ENCODE assay signal across 11 cellular contexts in the genomic region with DNA sequence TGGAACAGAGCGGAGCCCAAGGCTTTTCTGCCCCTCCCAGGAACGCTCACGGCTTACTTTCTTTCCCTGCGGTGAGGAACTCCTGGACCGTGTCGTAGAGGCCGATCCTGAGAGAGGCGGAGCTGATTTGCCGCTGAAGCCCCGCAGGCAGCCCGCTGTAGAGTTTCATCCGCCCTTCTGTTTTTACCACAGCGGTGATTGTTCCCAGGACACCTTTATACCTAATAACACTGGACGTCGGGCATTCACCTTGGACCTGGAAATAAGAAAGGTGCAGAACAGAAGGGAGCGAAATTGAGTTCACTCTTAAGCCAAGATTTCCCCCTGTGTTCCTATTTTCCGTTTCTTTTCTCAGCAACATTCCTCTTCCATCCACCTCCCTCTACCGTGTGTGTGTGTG. TPM values are rescaled to one million over a fixed set of nuclear protein-coding genes. Genes with fewer than 3 reads are reported as not detected.
A peak's percentile ranks its signal among the peaks of the same experiment; 100 is the strongest.
DNase-seq lines count a peak whose midpoint lies in the region; ATAC-seq and TF ChIP-seq lines count a peak whose summit lies in the region.
"Had no signal": no experiment of that assay in that cellular context is flagged by ENCODE, and none has a peak within 500 bp of the region (broad histone marks: within the 10 kb centered on the region; RNA-seq: fewer than 3 reads in every experiment).

No MANE protein-coding gene starts in this region.

- H3K4me2 ChIP-seq in Karpas-422 (ENCODE audit: low read depth, low read length, poor library complexity, severe bottlenecking): peak overlapping the region; percentile 37

- no peaks in the 10 kb centered on the region for H3K79me2 ChIP-seq in Karpas-422 (ENCODE audit: low read length)

- TF ChIP-seq CTCF in CD8-positive, alpha-beta T cell (IDR thresholded peaks at IDR 0.05): no peak
- no peak for TF ChIP-seq CTCF in nephron progenitor cell (IDR thresholded peaks at IDR 0.05)

- H3K27me3 Mint-ChIP-seq in CD8-positive, alpha-beta T cell (ENCODE audit: low read depth): peaks cover 46% of the 10 kb centered on the region
- H3K27me3 Mint-ChIP-seq in nephron progenitor cell (ENCODE audit: low read depth, poor library complexity): no peaks in the 10 kb centered on the region

- peaks cover 8% of the 10 kb centered on the region for H3K9me3 Mint-ChIP-seq in CD8-positive, alpha-beta T cell
- H3K9me3 Mint-ChIP-seq in nephron progenitor cell: peaks cover 23% of the 10 kb centered on the region
- H3K9me3 Mint-ChIP-seq: natural killer cell treated with Interleukin-12 subunit alpha and Interleukin-12 subunit beta and Interleukin-15 and Interleukin-18, amount 100 ng/mL, for 72 hours had no signal

- H3K4me1 Mint-ChIP-seq in CD8-positive, alpha-beta T cell (ENCODE audit: low read depth): peaks cover 21% of the 10 kb centered on the region
- peaks cover 15% of the 10 kb centered on the region for H3K4me1 Mint-ChIP-seq in nephron progenitor cell

- H3K4me1 ChIP-seq in CD8-positive, alpha-beta T cell (ENCODE audit: insufficient read depth, low read length): peaks cover 25% of the 10 kb centered on the region
- no peaks in the 10 kb centered on the region; the same call in 1 of the 2 replicates for H3K4me1 ChIP-seq in Karpas-422 (ENCODE audit: low read length)

- no peak overlapping the region for H3K27ac Mint-ChIP-seq in CD8-positive, alpha-beta T cell
- no peak overlapping the region for H3K27ac Mint-ChIP-seq in nephron progenitor cell
- H3K27ac Mint-ChIP-seq: natural killer cell treated with Interleukin-12 subunit alpha and Interleukin-12 subunit beta and Interleukin-15 and Interleukin-18, amount 100 ng/mL, for 72 hours had no signal

- H3K9me3 ChIP-seq in CD8-positive, alpha-beta T cell (ENCODE audit: low read length): no peaks in the 10 kb centered on the region
- H3K9me3 ChIP-seq in Karpas-422 (ENCODE audit: low read length): no peaks in the 10 kb centered on the region

- ATAC-seq in CD8-positive, alpha-beta T cell: no peak
- no peak for ATAC-seq in HG03095 (IDR thresholded peaks at IDR 0.05; ENCODE audit: unreplicated experiment)

- H2AFZ ChIP-seq in Karpas-422 (ENCODE audit: low read length): no peak overlapping the region

- DNase-seq in CD8-positive, alpha-beta T cell: no peak
- DNase-seq in Karpas-422: no peak
- DNase-seq in fibroblast of peridontal ligament (ENCODE audit: extremely low read depth): peak; percentile 4
- DNase-seq in nephron progenitor cell: peak; percentile 58
- no peak for DNase-seq in NCI-H510A (lab: John Stamatoyannopoulos, UW)
- DNase-seq in posterior vena cava (ENCODE audit: low spot score): no peak
- no peak for DNase-seq in NAMALWA (ENCODE audit: low spot score)
- DNase-seq: GF-D8 had no signal

- POLR2A ChIA-PET in CD8-positive, alpha-beta T cell (lab: Charles Lee): no interaction called here

- no peak overlapping the region for H3K9ac ChIP-seq in Karpas-422 (ENCODE audit: low read length)

- no peak overlapping the region for H3K4me3 Mint-ChIP-seq in CD8-positive, alpha-beta T cell
- peak overlapping the region; percentile 83 for H3K4me3 Mint-ChIP-seq in nephron progenitor cell
- H3K4me3 Mint-ChIP-seq: natural killer cell treated with Interleukin-12 subunit alpha and Interleukin-12 subunit beta and Interleukin-15 and Interleukin-18, amount 100 ng/mL, for 72 hours had no signal

- intact Hi-C loops in CD8-positive, alpha-beta T cell (cut with DNase I, micrococcal nuclease): no loop called here
- intact Hi-C loops in posterior vena cava (cut with DNase I): no loop called here

- H3K9me2 ChIP-seq in Karpas-422 (replicated peaks; ENCODE audit: insufficient read depth, low read length): no peaks in the 10 kb centered on the region

- H3K4me3 ChIP-seq in CD8-positive, alpha-beta T cell (ENCODE audit: low read depth, low read length): peak overlapping the region; percentile 32
- H3K4me3 ChIP-seq in Karpas-422 (ENCODE audit: low read length): no peak overlapping the region; the same call in 1 of the 2 replicates

- peaks cover 35% of the 10 kb centered on the region for H3K27me3 ChIP-seq in CD8-positive, alpha-beta T cell (ENCODE audit: insufficient read depth, low read length)
- H3K27me3 ChIP-seq in Karpas-422 (ENCODE audit: low read length): no peaks in the 10 kb centered on the region

- no peaks in the 10 kb centered on the region for H4K20me1 ChIP-seq in Karpas-422 (ENCODE audit: insufficient read depth, low read depth, low read length)

- no peaks in the 10 kb centered on the region for H3K36me3 Mint-ChIP-seq in CD8-positive, alpha-beta T cell
- no peaks in the 10 kb centered on the region for H3K36me3 Mint-ChIP-seq in nephron progenitor cell (ENCODE audit: low read depth)

- H3K27ac ChIP-seq in CD8-positive, alpha-beta T cell (ENCODE audit: low read depth, low read length): no peak overlapping the region
- H3K27ac ChIP-seq in Karpas-422 (ENCODE audit: low read length): no peak overlapping the region

- CTCF ChIA-PET in CD8-positive, alpha-beta T cell (lab: Charles Lee): interaction anchor here (0.8 kb wide), 1 partner anchor 12 kb away, joined by 4 read pairs; no protein-coding TSS in a partner anchor

- no peaks in the 10 kb centered on the region for H3K36me3 ChIP-seq in CD8-positive, alpha-beta T cell (ENCODE audit: insufficient read depth, low read length)
- H3K36me3 ChIP-seq in Karpas-422 (ENCODE audit: insufficient read depth, low read length): no peaks in the 10 kb centered on the region

RNA-seq across cellular contexts. Expression of a gene that starts 1.0 kb away (rescaled TPM):
- not detected for total RNA-seq in CD8-positive, alpha-beta T cell
- not detected in 2 replicates for total RNA-seq in Karpas-422 (2014; rRNA removed; shearing (Covaris generic); ENCODE audit: low replicate concordance)
- total RNA-seq in posterior vena cava: not detected
- total RNA-seq: natural killer cell treated with Interleukin-12 subunit alpha and Interleukin-12 subunit beta and Interleukin-15 and Interleukin-18, amount 100 ng/mL, for 72 hours; subcutaneous adipose tissue had no signal

RNA-seq across cellular contexts. Expression of a gene that starts 43.8 kb away (rescaled TPM):
- 1 to 10 TPM; 7.2 to 8.8 TPM for total RNA-seq in CD8-positive, alpha-beta T cell
- 23.0 and 27.8 TPM in 2 replicates for total RNA-seq in Karpas-422 (2014; rRNA removed; shearing (Covaris generic); ENCODE audit: low replicate concordance)
- 10 to 100 TPM; 21.8 to 24.3 TPM for total RNA-seq in posterior vena cava

Comparison
In these comparisons a context has a peak if more than half of its experiments do, and no peak if none do; other contexts are left out.
1. DNase-seq: peak in fibroblast of peridontal ligament (single experiment) and nephron progenitor cell (single experiment); none in CD8-positive, alpha-beta T cell (0 of 7), Karpas-422 (single experiment), NCI-H510A (single experiment), posterior vena cava (single experiment) and NAMALWA (single experiment).